13 cellular contexts compared by ENCODE assay signal in genomic region chr2:196961889-196962288, GRCh38. TPM values are rescaled to one million over a fixed set of nuclear protein-coding genes. Genes with fewer than 3 reads are reported as not detected.
DNase-seq lines count a peak whose midpoint lies in the region; ATAC-seq and TF ChIP-seq lines count a peak whose summit lies in the region.
"Had no signal": no experiment of that assay in that cellular context is flagged by ENCODE, and none has a peak within 500 bp of the region (broad histone marks: within the 10 kb centered on the region; RNA-seq: fewer than 3 reads in every experiment).

No MANE protein-coding gene starts in this region.

- no peak for TF ChIP-seq CTCF in natural killer cell (IDR thresholded peaks at IDR 0.05)

- H3K27ac Mint-ChIP-seq in natural killer cell, result peak overlapping the region; percentile 1 to 23
- H3K27ac Mint-ChIP-seq: naive B cell had no signal

- H3K27me3 Mint-ChIP-seq in natural killer cell (ENCODE audit: low read depth in 2 of 2), result no peaks in the 10 kb centered on the region
- H3K27me3 Mint-ChIP-seq: naive B cell had no signal

- DNase-seq in activated CD4-positive, CD25-positive, alpha-beta regulatory T cell treated with anti-CD3 and anti-CD28 coated beads, Interleukin-2, amount 50 U/mL, for 72 hours, result no peak
- DNase-seq in natural killer cell, result no peak
- no peak for DNase-seq in HT-29 (ENCODE audit: low spot score)
- DNase-seq in activated gamma-delta T cell treated with Interleukin-2 at 50 U/mL for 16 hours, result no peak
- DNase-seq in RPMI8226, result no peak
- DNase-seq: 8988T, hippocampal formation, naive B cell, SJCRH30, tibial artery had no signal

- intact Hi-C loops in natural killer cell (cut with micrococcal nuclease), result no loop called here

- peak; percentile 55 to 66 for ATAC-seq in activated CD4-positive, CD25-positive, alpha-beta regulatory T cell treated with anti-CD3 and anti-CD28 coated beads, Interleukin-2, amount 50 U/mL, for 24 hours
- ATAC-seq in GM21619 (IDR thresholded peaks at IDR 0.05; ENCODE audit: unreplicated experiment) (peak; percentile 99), HG03196 (IDR thresholded peaks at IDR 0.05; ENCODE audit: unreplicated experiment) (peak; percentile 97), natural killer cell (peak; percentile 79 to 90 (median 90))

- peaks cover 24 to 26% of the 10 kb centered on the region in 2 donors for H3K4me1 Mint-ChIP-seq in natural killer cell
- H3K4me1 Mint-ChIP-seq: naive B cell had no signal

- no peaks in the 10 kb centered on the region for H3K9me3 Mint-ChIP-seq in natural killer cell

- H3K36me3 Mint-ChIP-seq in natural killer cell, result no peaks in the 10 kb centered on the region

- H3K4me3 Mint-ChIP-seq in natural killer cell, result peak overlapping the region; percentile 45
- H3K4me3 Mint-ChIP-seq: naive B cell had no signal

RNA-seq across cellular contexts. Expression of gene PGAP1, which starts 35.4 kb away (rescaled TPM):
- total RNA-seq in natural killer cell, result 1 to 10 TPM; 2.5 to 4.9 (median 3.3) TPM
- 2.7 and 2.9 TPM in 2 replicates for total RNA-seq in HT-29 (2014; rRNA removed; shearing (Covaris generic))
